Comparison of ENCODE assay signal across 8 cellular contexts in the genomic region with DNA sequence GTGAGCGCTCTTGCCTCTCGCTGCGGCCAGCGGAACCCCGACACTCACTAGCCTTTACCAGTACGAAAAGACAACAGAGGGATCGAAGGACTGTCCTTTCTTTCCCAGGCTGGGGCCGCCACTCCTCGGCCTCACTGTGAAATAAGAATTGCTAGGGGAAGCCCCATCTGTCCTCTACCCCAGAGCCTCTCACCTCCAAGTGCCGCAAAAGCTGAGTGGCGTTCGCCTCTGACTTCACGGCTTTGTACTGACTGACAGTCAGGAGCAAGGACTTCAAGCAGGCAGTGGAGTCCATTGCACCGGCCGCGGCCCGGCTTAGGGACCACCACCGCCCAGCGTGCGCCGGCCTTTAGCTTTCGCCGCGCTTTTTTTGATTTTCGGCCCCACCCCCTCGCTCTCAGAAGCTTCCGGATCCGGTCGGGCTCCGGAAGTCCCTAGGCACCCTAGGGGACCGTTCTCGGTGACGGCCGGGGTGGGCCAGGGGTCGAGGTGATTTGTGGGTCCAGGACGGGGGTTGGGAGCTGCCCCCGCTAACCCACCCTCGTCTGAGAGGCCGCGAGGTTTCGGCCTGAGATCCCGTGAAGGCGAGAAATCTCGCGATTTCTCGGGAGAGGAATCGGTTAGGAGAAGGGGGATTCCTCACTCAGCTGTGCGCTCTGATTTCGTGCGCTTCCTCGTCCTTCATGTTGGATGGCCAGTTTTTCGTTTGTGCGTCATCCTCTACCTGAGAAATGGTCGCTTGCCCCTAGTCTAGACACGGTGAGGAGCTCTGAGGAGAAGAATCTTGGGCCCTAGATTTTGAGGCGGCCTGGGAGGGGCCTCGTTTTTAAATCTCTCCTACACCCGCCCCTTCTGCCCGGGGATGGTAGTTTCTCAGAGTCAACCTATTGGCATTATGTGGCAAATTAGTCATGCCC. TPM values are rescaled to one million over a fixed set of nuclear protein-coding genes. Genes with fewer than 3 reads are reported as not detected.
DNase-seq lines count a peak whose midpoint lies in the region; ATAC-seq and TF ChIP-seq lines count a peak whose summit lies in the region.

Gene CIP2A, minus strand, starts transcription at position 358 of the 917 bp plus-strand sequence. Its CDS starts 63 bp downstream, at position 295.
Gene DZIP3, plus strand, starts transcription at position 642 of the 917 bp plus-strand sequence. CDS start 15,685 bp downstream, outside the sequence.

- POLR2A ChIA-PET in PC-9 (lab: Charles Lee; ENCODE audit: unreplicated experiment): interaction anchor here (0.6 to 0.7 kb wide), 5 partner anchors 17 to 651 kb away, joined by 3 to 9 read pairs (median 7); no protein-coding TSS in a partner anchor

- peak within 1 kb of the TSS; percentile 95 for H2AFZ ChIP-seq in PC-9

- no peaks in the 10 kb centered on the region for H3K9me2 ChIP-seq in PC-9 (ENCODE audit: insufficient read depth)

- peak within 1 kb of the TSS; percentile 79 for H3K4me2 ChIP-seq in PC-9

- BruUV-seq in PC-9 (replicated peaks; lab: Mats Ljungman, UMichigan): TSS peak; percentile 64

- intact Hi-C loops in PC-9 (cut with micrococcal nuclease; ENCODE audit: unreplicated experiment): loop anchor here (10.0 kb wide), 1 partner anchor 325 kb away; no protein-coding TSS in a partner anchor

- peak within 1 kb of the TSS; percentile 93 for H3K27ac ChIP-seq in PC-9

- in situ Hi-C loops in KBM-7 (cut with MboI; ENCODE audit: low pct_unique_long_range_greater_than_20kb, low sequenced_read_pairs): no loop called here

- no peaks in the 10 kb centered on the region for H3K27me3 ChIP-seq in PC-9 (ENCODE audit: insufficient read depth, low read depth)

- H3K4me1 Mint-ChIP-seq in activated T-cell treated with anti-CD3 and anti-CD28 coated beads, Interleukin-2, amount 50 U/mL, for 24 hours (ENCODE audit: low read depth): peaks cover 45% of the 10 kb centered on the region

- DNase-seq in DMS53 treated with DMSO at 0.1 percent for 48 hours (lab: John Stamatoyannopoulos, UW; ENCODE audit: unreplicated experiment) (peak; percentile 53), KBM-7 (peak; percentile 93), PC-9 (peak; percentile 92 to 97), erythroblast (lab: John Stamatoyannopoulos, UW) (peak; percentile 89), mucosa of gallbladder (ENCODE audit: low spot score) (peak; percentile 81)
- DNase-seq in activated T-cell treated with anti-CD3 and anti-CD28 coated beads, Interleukin-2, amount 50 U/mL, for 24 hours: peak; percentile 89
- DNase-seq in stimulated activated CD8-positive, alpha-beta memory T cell treated with anti-CD3 and anti-CD28 coated beads, Interleukin-4, amount 100 ng/mL, for 24 hours (ENCODE audit: low read depth): peak; percentile 83

- no peak for TF ChIP-seq CTCF in PC-9 (conservative IDR thresholded peaks at IDR 0.05)

- peak within 1 kb of the TSS; percentile 74 for H3K4me3 ChIP-seq in PC-9

- H3K27ac Mint-ChIP-seq in activated T-cell treated with anti-CD3 and anti-CD28 coated beads, Interleukin-2, amount 50 U/mL, for 24 hours: peak within 1 kb of the TSS; percentile 100

- H3K79me2 ChIP-seq in PC-9 (ENCODE audit: low read depth): peaks cover 66% of the 10 kb centered on the region

- H3K4me1 ChIP-seq in PC-9 (replicated peaks; ENCODE audit: insufficient read depth): peaks cover 36% of the 10 kb centered on the region

- peak; percentile 94 for ATAC-seq in GM21723 (IDR thresholded peaks at IDR 0.05; ENCODE audit: unreplicated experiment)

- H3K4me3 Mint-ChIP-seq in activated T-cell treated with anti-CD3 and anti-CD28 coated beads, Interleukin-2, amount 50 U/mL, for 24 hours: peak within 1 kb of the TSS; percentile 100

- no peaks in the 10 kb centered on the region for H3K27me3 Mint-ChIP-seq in activated T-cell treated with anti-CD3 and anti-CD28 coated beads, Interleukin-2, amount 50 U/mL, for 24 hours

- 0 out of 2 replicates have a peak, but pooled peaks cover 8% of the 10 kb centered on the region for H3K36me3 ChIP-seq in PC-9 (ENCODE audit: low read depth)

- CTCF ChIA-PET in PC-9 (lab: Charles Lee): interaction anchor here (0.6 to 0.8 kb wide), 2 partner anchors 50 to 326 kb away, joined by 4 to 8 read pairs; no protein-coding TSS in a partner anchor

- peaks cover 45% of the 10 kb centered on the region for H3K36me3 Mint-ChIP-seq in activated T-cell treated with anti-CD3 and anti-CD28 coated beads, Interleukin-2, amount 50 U/mL, for 24 hours (ENCODE audit: low read depth)

- H3K9me3 Mint-ChIP-seq in activated T-cell treated with anti-CD3 and anti-CD28 coated beads, Interleukin-2, amount 50 U/mL, for 24 hours: no peaks in the 10 kb centered on the region

- TF ChIP-seq POLR2A in erythroblast (IDR thresholded peaks at IDR 0.05; ENCODE audit: low read length): peak; percentile 84

- peaks cover 3% of the 10 kb centered on the region; the same call in 1 of the 2 replicates for H4K20me1 ChIP-seq in PC-9 (ENCODE audit: insufficient read depth)

- H3F3A ChIP-seq in PC-9 (ENCODE audit: insufficient read depth, low read depth): peaks cover 15% of the 10 kb centered on the region

- no peaks in the 10 kb centered on the region for H3K9me3 ChIP-seq in PC-9 (ENCODE audit: insufficient read depth, low read depth)

RNA-seq across cellular contexts. Expression of gene CIP2A, which starts in this region (rescaled TPM):
- total RNA-seq in PC-9 (2021) (40.6 and 41.1 TPM in 2 replicates), mucosa of gallbladder (2.5 TPM)

RNA-seq across cellular contexts. Expression of gene DZIP3, which starts in this region (rescaled TPM):
- 11.7 and 14.5 TPM in 2 replicates for total RNA-seq in PC-9 (2021)
- 11.5 TPM for total RNA-seq in mucosa of gallbladder

Comparison
In these comparisons a context has a peak if more than half of its experiments do, and no peak if none do; other contexts are left out.
1. Peak in every context shown above with its lines: DNase-seq, ATAC-seq, H3K4me3 ChIP-seq and H3K27ac ChIP-seq.
2. RNA of gene CIP2A (total RNA-seq): 40.6 to 41.1 TPM in PC-9; 2.5 TPM in mucosa of gallbladder (single experiment); every median in the first group is over 10 times any median in the second.